Comparison of ENCODE assay signal across 15 cellular contexts in the genomic region with DNA sequence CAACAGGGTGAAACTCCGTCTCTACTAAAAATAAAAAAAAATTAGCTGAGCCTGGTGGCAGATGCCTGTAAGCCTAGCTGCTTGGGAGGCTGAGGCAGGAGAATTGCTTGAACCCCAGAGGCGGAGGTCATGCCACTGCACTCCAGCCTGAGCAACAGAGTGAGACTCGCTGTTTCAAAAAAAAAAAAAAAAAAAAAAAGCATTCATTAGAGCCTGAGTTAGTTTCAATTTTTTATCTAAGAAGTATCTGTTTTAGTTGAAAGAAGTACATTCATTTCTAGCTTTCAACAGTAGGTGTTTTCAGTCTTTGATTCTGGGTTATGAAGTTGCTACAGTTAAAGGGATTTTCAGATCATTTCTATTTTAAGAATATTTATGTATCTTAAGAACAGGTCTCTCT. TPM values are rescaled to one million over a fixed set of nuclear protein-coding genes. Genes with fewer than 3 reads are reported as not detected.
DNase-seq lines count a peak whose midpoint lies in the region; ATAC-seq and TF ChIP-seq lines count a peak whose summit lies in the region.
"Had no signal": no experiment of that assay in that cellular context is flagged by ENCODE, and none has a peak within 500 bp of the region (broad histone marks: within the 10 kb centered on the region; RNA-seq: fewer than 3 reads in every experiment).

No MANE protein-coding gene starts in this region.

- CTCF ChIA-PET in activated CD4-positive, alpha-beta T cell treated with anti-CD3 and anti-CD28 coated beads for 36 hours (lab: Charles Lee) = interaction anchor here (0.8 to 1.5 kb wide), 3 partner anchors 9 to 19 kb away, joined by 3 to 6 read pairs (median 4); no protein-coding TSS in a partner anchor

- intact Hi-C loops in activated CD4-positive, alpha-beta T cell treated with anti-CD3 and anti-CD28 coated beads for 36 hours (cut with DNase I, micrococcal nuclease) = loop anchor here (1.0 to 5.0 kb wide), 5 partner anchors 13 to 43 kb away; partner anchors contain the start of gene ZNF292 (in 2 of the 2)
- intact Hi-C loops in sigmoid colon (cut with DNase I) = no loop called here

- 82 to 88% methylated on average over 3 of the region's 3 CpGs for WGBS in sigmoid colon, 2 donors

- DNase-seq in activated CD4-positive, alpha-beta T cell treated with anti-CD3 and anti-CD28 coated beads for 36 hours = peak; percentile 28
- no peak for DNase-seq in activated CD4-positive, alpha-beta T cell treated with anti-CD3 and anti-CD28 coated beads for 4 hours
- DNase-seq in stimulated activated CD4-positive, alpha-beta T cell treated with anti-CD3 and anti-CD28 coated beads, Interleukin-2, amount 100 ng/mL, for 24 hours = peak; percentile 33 to 34
- DNase-seq in foreskin fibroblast (no peak), MM.1S (no peak), sigmoid colon (no peak)
- DNase-seq: brain microvascular endothelial cell, KBM-7, NCI-H446 treated with DMSO at 0.1 percent for 48 hours, SHP77 treated with DMSO at 0.1 percent for 48 hours had no signal

- no peak for TF ChIP-seq POLR2A in sigmoid colon (IDR thresholded peaks at IDR 0.05)

- H3K9me2 ChIP-seq in MM.1S (replicated peaks; ENCODE audit: insufficient read depth, low read length) = no peaks in the 10 kb centered on the region

- H3K79me2 ChIP-seq in MM.1S (ENCODE audit: low read length) = peaks cover 93% of the 10 kb centered on the region

- ATAC-seq in activated CD4-positive, alpha-beta T cell treated with anti-CD3 and anti-CD28 coated beads for 36 hours = peak; percentile 64
- peak; percentile 81 for ATAC-seq in GM21447 (IDR thresholded peaks at IDR 0.05; ENCODE audit: unreplicated experiment)
- ATAC-seq in HG03095 (IDR thresholded peaks at IDR 0.05; ENCODE audit: unreplicated experiment) = peak; percentile 74

- POLR2A ChIA-PET in activated CD4-positive, alpha-beta T cell treated with anti-CD3 and anti-CD28 coated beads for 36 hours (lab: Charles Lee) = interaction anchor here (0.6 kb wide), 2 partner anchors 10 to 1108 kb away, joined by 4 to 5 read pairs; no protein-coding TSS in a partner anchor

- no peaks in the 10 kb centered on the region for H3K27me3 Mint-ChIP-seq in activated CD4-positive, alpha-beta T cell treated with anti-CD3 and anti-CD28 coated beads for 36 hours

- no peaks in the 10 kb centered on the region for H3K36me3 ChIP-seq in MM.1S (replicated peaks; ENCODE audit: insufficient read depth, low read length)
- no peaks in the 10 kb centered on the region for H3K36me3 ChIP-seq in sigmoid colon
- H3K36me3 ChIP-seq: brain microvascular endothelial cell, esophagus muscularis mucosa, suprapubic skin had no signal

- H4K20me1 ChIP-seq in MM.1S (ENCODE audit: insufficient read depth, low read length) = peaks cover 10% of the 10 kb centered on the region; the same call in 1 of the 2 replicates

- H3K4me1 ChIP-seq in MM.1S (ENCODE audit: low read length) (no peaks in the 10 kb centered on the region), sigmoid colon (peaks cover 0 to 22% (median 12%) of the 10 kb centered on the region in 4 donors)
- H3K4me1 ChIP-seq: suprapubic skin had no signal

- H2AFZ ChIP-seq in MM.1S (ENCODE audit: low read length) = no peak overlapping the region

- H3K36me3 Mint-ChIP-seq in activated CD4-positive, alpha-beta T cell treated with anti-CD3 and anti-CD28 coated beads for 36 hours (ENCODE audit: low read depth) = peaks cover 16% of the 10 kb centered on the region

- H3K27ac ChIP-seq in MM.1S (ENCODE audit: low read length) (no peak overlapping the region), sigmoid colon (no peak overlapping the region)
- H3K27ac ChIP-seq: brain microvascular endothelial cell, esophagus muscularis mucosa, suprapubic skin had no signal

- H3K9me3 Mint-ChIP-seq in activated CD4-positive, alpha-beta T cell treated with anti-CD3 and anti-CD28 coated beads for 36 hours (ENCODE audit: low read depth) = no peaks in the 10 kb centered on the region
- H3K9me3 Mint-ChIP-seq: neural crest cell had no signal

- no peak overlapping the region for H3K4me2 ChIP-seq in MM.1S (ENCODE audit: low read depth, low read length)

- no peak for TF ChIP-seq EP300 in sigmoid colon (IDR thresholded peaks at IDR 0.05)

- no peak for TF ChIP-seq CTCF in foreskin fibroblast (IDR thresholded peaks at IDR 0.05; ENCODE audit: low read depth, low read length)
- no peak for TF ChIP-seq CTCF in MM.1S (IDR thresholded peaks at IDR 0.05; ENCODE audit: low read length)
- no peak for TF ChIP-seq CTCF in sigmoid colon (IDR thresholded peaks at IDR 0.05)

- H3K27me3 ChIP-seq in MM.1S (replicated peaks; ENCODE audit: insufficient read depth, low read length) (no peaks in the 10 kb centered on the region), sigmoid colon (no peaks in the 10 kb centered on the region)
- H3K27me3 ChIP-seq: brain microvascular endothelial cell, esophagus muscularis mucosa, suprapubic skin had no signal

- H3K27ac Mint-ChIP-seq in activated CD4-positive, alpha-beta T cell treated with anti-CD3 and anti-CD28 coated beads for 36 hours = no peak overlapping the region

- no peak overlapping the region for H3K4me3 Mint-ChIP-seq in activated CD4-positive, alpha-beta T cell treated with anti-CD3 and anti-CD28 coated beads for 36 hours
- H3K4me3 Mint-ChIP-seq: neural crest cell had no signal

- no peaks in the 10 kb centered on the region for H3F3A ChIP-seq in MM.1S (ENCODE audit: insufficient read depth, low read length)

- H3K9me3 ChIP-seq in MM.1S (replicated peaks; ENCODE audit: insufficient read depth, low read length) (no peaks in the 10 kb centered on the region), sigmoid colon (no peaks in the 10 kb centered on the region)
- H3K9me3 ChIP-seq: esophagus muscularis mucosa, suprapubic skin had no signal

- H3K9ac ChIP-seq in MM.1S (ENCODE audit: low read length) = no peak overlapping the region

- H3K4me3 ChIP-seq in foreskin fibroblast (ENCODE audit: low read depth in 1 of 2, low read length in 2 of 2) = no peak overlapping the region
- no peak overlapping the region for H3K4me3 ChIP-seq in MM.1S (ENCODE audit: low read length)
- no peak overlapping the region for H3K4me3 ChIP-seq in sigmoid colon
- H3K4me3 ChIP-seq: esophagus muscularis mucosa, suprapubic skin had no signal

- H3K4me1 Mint-ChIP-seq in activated CD4-positive, alpha-beta T cell treated with anti-CD3 and anti-CD28 coated beads for 36 hours = peaks cover 81% of the 10 kb centered on the region

RNA-seq across cellular contexts. Expression of gene ZNF292, which starts 42.2 kb away (rescaled TPM):
- 10 to 100 TPM; 68.8 to 81.8 TPM for total RNA-seq in activated CD4-positive, alpha-beta T cell treated with anti-CD3 and anti-CD28 coated beads for 36 hours
- total RNA-seq in sigmoid colon = 100 to 1,000 TPM in 1 of 4 donors, 10 to 100 TPM in 3; 50.7 to 117 (median 54.7) TPM
- polyA plus RNA-seq in sigmoid colon = 1 to 10 TPM; 3.0 to 7.4 (median 3.9) TPM

Comparison
In these comparisons a context has a peak if more than half of its experiments do, and no peak if none do; other contexts are left out.
1. DNase-seq: peak in activated CD4-positive, alpha-beta T cell treated with anti-CD3 and anti-CD28 coated beads for 36 hours (single experiment) and stimulated activated CD4-positive, alpha-beta T cell treated with anti-CD3 and anti-CD28 coated beads, Interleukin-2, amount 100 ng/mL, for 24 hours (2 of 2); none in activated CD4-positive, alpha-beta T cell treated with anti-CD3 and anti-CD28 coated beads for 4 hours (0 of 2), foreskin fibroblast (0 of 2), MM.1S (single experiment) and sigmoid colon (single experiment).
2. Peak in every context shown above with its lines, with median percentiles within 50 percentile points of each other: ATAC-seq.